In genomic region chr2:1995584-1995983, GRCh38 we compare ENCODE assay signal across 16 cellular contexts.
DNase-seq lines count a peak whose midpoint lies in the region; ATAC-seq and TF ChIP-seq lines count a peak whose summit lies in the region.
"Had no signal": no experiment of that assay in that cellular context is flagged by ENCODE, and none has a peak within 500 bp of the region (broad histone marks: within the 10 kb centered on the region; RNA-seq: fewer than 3 reads in every experiment).

No MANE protein-coding gene starts in this region.

- peak overlapping the region; percentile 80 to 99 (median 93) for H3K4me2 ChIP-seq in BLaER1 treated with 17β-estradiol and CSF1 and Interleukin-3, amounts not matched to agents 10 nM and 100 nM
- H3K4me2 ChIP-seq in Loucy (ENCODE audit: low read depth, low read length, poor library complexity, severe bottlenecking): peak overlapping the region; percentile 73

- H2AFZ ChIP-seq in Loucy (ENCODE audit: low read length): no peak overlapping the region

- H3K27me3 Mint-ChIP-seq in activated naive CD8-positive, alpha-beta T cell treated with anti-CD3 and anti-CD28 coated beads, Interleukin-2, amount 50 U/mL, for 24 hours: peaks cover 36% of the 10 kb centered on the region
- peaks cover 9 to 43% (median 34%) of the 10 kb centered on the region in 5 donors for H3K27me3 Mint-ChIP-seq in naive thymus-derived CD8-positive, alpha-beta T cell

- H3K9me2 ChIP-seq in Loucy (replicated peaks; ENCODE audit: low read depth, low read length): no peaks in the 10 kb centered on the region

- no peak overlapping the region; a peak in 1 of 22 replicates for H3K27ac ChIP-seq in BLaER1 treated with 17β-estradiol and CSF1 and Interleukin-3, amounts not matched to agents 10 nM and 100 nM
- H3K27ac ChIP-seq: left lung had no signal

- no peaks in the 10 kb centered on the region for H3K36me3 ChIP-seq in BLaER1 treated with 17β-estradiol and CSF1 and Interleukin-3, amounts not matched to agents 10 nM and 100 nM
- no peaks in the 10 kb centered on the region for H3K36me3 ChIP-seq in Loucy (ENCODE audit: insufficient read depth, low read length)
- H3K36me3 ChIP-seq: left lung, MG63 had no signal

- no peaks in the 10 kb centered on the region for H3K36me3 Mint-ChIP-seq in activated naive CD8-positive, alpha-beta T cell treated with anti-CD3 and anti-CD28 coated beads, Interleukin-2, amount 50 U/mL, for 24 hours (ENCODE audit: low read depth)
- H3K36me3 Mint-ChIP-seq in naive thymus-derived CD8-positive, alpha-beta T cell: no peaks in the 10 kb centered on the region

- peaks cover 78 to 100% (median 91%) of the 10 kb centered on the region in 10 experiments for H3K4me1 ChIP-seq in BLaER1 treated with 17β-estradiol and CSF1 and Interleukin-3, amounts not matched to agents 10 nM and 100 nM
- peaks cover 15% of the 10 kb centered on the region for H3K4me1 ChIP-seq in Loucy (ENCODE audit: insufficient read depth, low read length, poor library complexity, severe bottlenecking)
- H3K4me1 ChIP-seq: left lung had no signal

- peak overlapping the region; percentile 34 for H3K4me3 Mint-ChIP-seq in activated naive CD8-positive, alpha-beta T cell treated with anti-CD3 and anti-CD28 coated beads, Interleukin-2, amount 50 U/mL, for 24 hours
- peak overlapping the region; percentile 25 to 70 (median 49) for H3K4me3 Mint-ChIP-seq in naive thymus-derived CD8-positive, alpha-beta T cell
- H3K4me3 Mint-ChIP-seq: IgD-negative memory B cell had no signal

- no peak overlapping the region for H3K27ac Mint-ChIP-seq in activated naive CD8-positive, alpha-beta T cell treated with anti-CD3 and anti-CD28 coated beads, Interleukin-2, amount 50 U/mL, for 24 hours
- peak overlapping the region in 7 of 10 donors; percentile 1 to 82 (median 44) for H3K27ac Mint-ChIP-seq in naive thymus-derived CD8-positive, alpha-beta T cell

- H3K9ac ChIP-seq in BLaER1 treated with 17β-estradiol and CSF1 and Interleukin-3, amounts not matched to agents 10 nM and 100 nM: peak overlapping the region in 1 of 11 experiments; percentile 2; a peak in 1 of 22 replicates
- no peak overlapping the region for H3K9ac ChIP-seq in Loucy (ENCODE audit: low read depth, low read length, poor library complexity, severe bottlenecking)

- peaks cover 5 to 14% (median 9%) of the 10 kb centered on the region in 11 experiments; a peak in 17 of 22 replicates for H3K9me3 ChIP-seq in BLaER1 treated with 17β-estradiol and CSF1 and Interleukin-3, amounts not matched to agents 10 nM and 100 nM (replicated peaks in 1 of 11)
- H3K9me3 ChIP-seq in Loucy (ENCODE audit: insufficient read depth, low read depth, low read length): no peaks in the 10 kb centered on the region
- H3K9me3 ChIP-seq: left lung had no signal

- H3F3A ChIP-seq in Loucy (ENCODE audit: low read depth): no peaks in the 10 kb centered on the region

- peak overlapping the region in 5 of 10 experiments; percentile 1 to 39 (median 22); a peak in 6 of 20 replicates for H3K4me3 ChIP-seq in BLaER1 treated with 17β-estradiol and CSF1 and Interleukin-3, amounts not matched to agents 10 nM and 100 nM
- H3K4me3 ChIP-seq in Loucy (ENCODE audit: low read length, poor library complexity, severe bottlenecking): no peak overlapping the region
- H3K4me3 ChIP-seq: left lung, MG63 had no signal

- no peak for DNase-seq in activated naive CD8-positive, alpha-beta T cell treated with anti-CD3 and anti-CD28 coated beads, Interleukin-2, amount 50 U/mL, for 24 hours
- DNase-seq in naive thymus-derived CD8-positive, alpha-beta T cell: no peak
- DNase-seq in HuH-7.5 (ENCODE audit: low spot score) (no peak), NCI-H2081 (lab: John Stamatoyannopoulos, UW) (no peak)
- DNase-seq: amniotic stem cell; COR-L47; effector CD8-positive, alpha-beta T cell; left lung; MG63; nucleus accumbens; retina; stimulated activated CD4-positive, alpha-beta T cell treated with anti-CD3 and anti-CD28 coated beads, Interleukin-12 subunit alpha, Interleukin-12 subunit beta, amount 100 ng/mL, for 4 hours had no signal

- peak; percentile 37 for ATAC-seq in activated naive CD8-positive, alpha-beta T cell treated with anti-CD3 and anti-CD28 coated beads, Interleukin-2, amount 50 U/mL, for 24 hours
- peak in 1 of 2 donors; percentile 33 for ATAC-seq in naive thymus-derived CD8-positive, alpha-beta T cell
- no peak for ATAC-seq in HG03342 (IDR thresholded peaks at IDR 0.05; ENCODE audit: unreplicated experiment)
- ATAC-seq: left lung had no signal

- H3K4me1 Mint-ChIP-seq in activated naive CD8-positive, alpha-beta T cell treated with anti-CD3 and anti-CD28 coated beads, Interleukin-2, amount 50 U/mL, for 24 hours: peaks cover 14% of the 10 kb centered on the region
- H3K4me1 Mint-ChIP-seq in naive thymus-derived CD8-positive, alpha-beta T cell: peaks cover 20 to 48% (median 32%) of the 10 kb centered on the region in 4 donors

- peaks cover 5% of the 10 kb centered on the region for H3K9me3 Mint-ChIP-seq in activated naive CD8-positive, alpha-beta T cell treated with anti-CD3 and anti-CD28 coated beads, Interleukin-2, amount 50 U/mL, for 24 hours
- H3K9me3 Mint-ChIP-seq in naive thymus-derived CD8-positive, alpha-beta T cell: peaks cover 0 to 10% (median 4%) of the 10 kb centered on the region in 9 donors

- H3K79me2 ChIP-seq in Loucy (ENCODE audit: insufficient read depth, low read length): no peaks in the 10 kb centered on the region

- no peak for TF ChIP-seq CTCF in Loucy (conservative IDR thresholded peaks at IDR 0.05; ENCODE audit: low read length)

- H3K27me3 ChIP-seq in BLaER1 treated with 17β-estradiol and CSF1 and Interleukin-3, amounts not matched to agents 10 nM and 100 nM: peaks cover 0 to 100% (median 0%) of the 10 kb centered on the region in 11 experiments; a peak in 11 of 22 replicates
- no peaks in the 10 kb centered on the region for H3K27me3 ChIP-seq in Loucy (ENCODE audit: insufficient read depth, low read length, poor library complexity, severe bottlenecking)
- H3K27me3 ChIP-seq: MG63 had no signal

- POLR2A ChIA-PET in naive thymus-derived CD8-positive, alpha-beta T cell (lab: Charles Lee): no interaction called here

- H4K20me1 ChIP-seq in BLaER1 treated with 17β-estradiol and CSF1 and Interleukin-3, amounts not matched to agents 10 nM and 100 nM: peaks cover 0 to 51% (median 0%) of the 10 kb centered on the region in 11 experiments; a peak in 9 of 22 replicates
- H4K20me1 ChIP-seq in Loucy (ENCODE audit: insufficient read depth, low read length, poor library complexity, severe bottlenecking): no peaks in the 10 kb centered on the region
